ENCODE assay signal across 2 cellular contexts in genomic region chr19:14957464-14957863, GRCh38.
TF ChIP-seq lines count a peak whose summit lies in the region.

No MANE protein-coding gene starts in this region.

TF ChIP-seq in HepG2, 621 proteins besides CTCF, POLR2A, EP300 and RAD21:
- TF ChIP-seq SIN3B (IDR thresholded peaks at IDR 0.05; ENCODE audit: low read length) = no peak
- TF ChIP-seq ZNF12 (CRISPR knock-in tag; IDR thresholded peaks at IDR 0.05) = peak; percentile 92
- TF ChIP-seq KDM4B (CRISPR knock-in tag; IDR thresholded peaks at IDR 0.05) = no peak
- TF ChIP-seq MAZ (IDR thresholded peaks at IDR 0.05; ENCODE audit: borderline replicate concordance, low read depth, low read length) = no peak
- TF ChIP-seq MAZ (CRISPR knock-in tag; IDR thresholded peaks at IDR 0.05; ENCODE audit: low read depth) = no peak
- TF ChIP-seq RFX1 (IDR thresholded peaks at IDR 0.05) = no peak
- no peak for TF ChIP-seq AGO1 (IDR thresholded peaks at IDR 0.05; ENCODE audit: low read depth, low read length, poor library complexity, severe bottlenecking)
- TF ChIP-seq, protein P1, sequence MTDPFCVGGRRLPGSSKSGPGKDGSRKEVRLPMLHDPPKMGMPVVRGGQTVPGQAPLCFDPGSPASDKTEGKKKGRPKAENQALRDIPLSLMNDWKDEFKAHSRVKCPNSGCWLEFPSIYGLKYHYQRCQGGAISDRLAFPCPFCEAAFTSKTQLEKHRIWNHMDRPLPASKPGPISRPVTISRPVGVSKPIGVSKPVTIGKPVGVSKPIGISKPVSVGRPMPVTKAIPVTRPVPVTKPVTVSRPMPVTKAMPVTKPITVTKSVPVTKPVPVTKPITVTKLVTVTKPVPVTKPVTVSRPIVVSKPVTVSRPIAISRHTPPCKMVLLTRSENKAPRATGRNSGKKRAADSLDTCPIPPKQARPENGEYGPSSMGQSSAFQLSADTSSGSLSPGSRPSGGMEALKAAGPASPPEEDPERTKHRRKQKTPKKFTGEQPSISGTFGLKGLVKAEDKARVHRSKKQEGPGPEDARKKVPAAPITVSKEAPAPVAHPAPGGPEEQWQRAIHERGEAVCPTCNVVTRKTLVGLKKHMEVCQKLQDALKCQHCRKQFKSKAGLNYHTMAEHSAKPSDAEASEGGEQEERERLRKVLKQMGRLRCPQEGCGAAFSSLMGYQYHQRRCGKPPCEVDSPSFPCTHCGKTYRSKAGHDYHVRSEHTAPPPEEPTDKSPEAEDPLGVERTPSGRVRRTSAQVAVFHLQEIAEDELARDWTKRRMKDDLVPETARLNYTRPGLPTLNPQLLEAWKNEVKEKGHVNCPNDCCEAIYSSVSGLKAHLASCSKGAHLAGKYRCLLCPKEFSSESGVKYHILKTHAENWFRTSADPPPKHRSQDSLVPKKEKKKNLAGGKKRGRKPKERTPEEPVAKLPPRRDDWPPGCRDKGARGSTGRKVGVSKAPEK (CRISPR knock-in tag; IDR thresholded peaks at IDR 0.05; ENCODE audit: borderline replicate concordance) = no peak
- no peak for TF ChIP-seq ZNF768 (CRISPR knock-in tag; IDR thresholded peaks at IDR 0.05)

TF ChIP-seq in K562, 482 proteins besides CTCF, POLR2A, EP300 and RAD21:
- TF ChIP-seq PKNOX1 (IDR thresholded peaks at IDR 0.05) = no peak
- TF ChIP-seq ZNF12 (CRISPR knock-in tag; IDR thresholded peaks at IDR 0.05) = peak; percentile 90
TF ChIP-seq in K562: peak in this region for 1.
